11 cellular contexts compared by ENCODE assay signal in the genomic region with DNA sequence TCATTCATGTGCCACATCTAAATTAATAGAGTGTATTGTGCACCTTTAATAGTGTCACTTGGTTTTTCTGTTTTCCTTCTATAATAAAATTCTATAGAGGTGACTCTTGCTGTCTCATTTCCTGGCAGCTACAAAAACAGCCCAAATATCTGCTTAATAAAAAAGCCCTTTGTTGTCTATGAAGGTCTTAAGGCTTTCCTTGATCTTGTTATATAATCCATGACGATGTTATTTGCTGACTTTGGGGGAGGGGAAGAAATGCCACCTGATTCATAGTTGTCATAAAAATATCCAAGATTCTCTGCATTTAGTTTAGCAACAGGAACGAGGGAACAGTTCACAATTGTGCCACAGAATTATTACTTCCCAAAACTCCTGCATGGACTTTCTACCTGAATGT. TPM values are rescaled to one million over a fixed set of nuclear protein-coding genes. Genes with fewer than 3 reads are reported as not detected.
DNase-seq lines count a peak whose midpoint lies in the region; ATAC-seq and TF ChIP-seq lines count a peak whose summit lies in the region.
"Had no signal": no experiment of that assay in that cellular context is flagged by ENCODE, and none has a peak within 500 bp of the region (broad histone marks: within the 10 kb centered on the region; RNA-seq: fewer than 3 reads in every experiment).

No MANE protein-coding gene starts in this region.

- TF ChIP-seq POLR2A in esophagus squamous epithelium (IDR thresholded peaks at IDR 0.05), result no peak

- H3K27ac ChIP-seq in esophagus squamous epithelium, result peak overlapping the region in 3 of 4 donors; percentile 50 to 86 (median 86)

- no peak for ATAC-seq in HG02678 (IDR thresholded peaks at IDR 0.05; ENCODE audit: unreplicated experiment)

- peaks cover 4 to 79% (median 19%) of the 10 kb centered on the region in 3 donors for H3K4me1 ChIP-seq in esophagus squamous epithelium

- DNase-seq in ELR (ENCODE audit: low read depth) (peak; percentile 86), RKO (ENCODE audit: low spot score) (peak; percentile 78), esophagus squamous epithelium (lab: John Stamatoyannopoulos, UW) (no peak), retinal pigment epithelial cell (ENCODE audit: low read depth) (peak; percentile 83), GM19238 (ENCODE audit: insufficient read length, low spot score) (no peak), DMS53 (lab: John Stamatoyannopoulos, UW) (no peak)
- DNase-seq in stimulated activated CD4-positive, alpha-beta T cell treated with anti-CD3 and anti-CD28 coated beads, Interleukin-4, amount 100 ng/mL, for 24 hours, result no peak
- DNase-seq: DMS 273 treated with DMSO at 0.1 percent for 48 hours, NCI-H1092 treated with DMSO at 0.1 percent for 48 hours, upper lobe of left lung had no signal

- H3K9me3 ChIP-seq in esophagus squamous epithelium, result no peaks in the 10 kb centered on the region
- H3K9me3 ChIP-seq: upper lobe of left lung had no signal

- H3K36me3 ChIP-seq in esophagus squamous epithelium, result peaks cover 0 to 8% (median 0%) of the 10 kb centered on the region in 3 donors
- H3K36me3 ChIP-seq: upper lobe of left lung had no signal

- TF ChIP-seq CTCF in esophagus squamous epithelium (IDR thresholded peaks at IDR 0.05), result no peak
- TF ChIP-seq CTCF in retinal pigment epithelial cell (conservative IDR thresholded peaks at IDR 0.05; ENCODE audit: low read depth, low read length), result no peak

- 8 to 24% methylated on average over 2 of the region's 2 CpGs for WGBS in esophagus squamous epithelium, 2 donors

- intact Hi-C loops in esophagus squamous epithelium (cut with DNase I), result no loop called here

- H3K4me3 ChIP-seq in esophagus squamous epithelium, result no peak overlapping the region
- peak overlapping the region; percentile 59 for H3K4me3 ChIP-seq in retinal pigment epithelial cell (ENCODE audit: low read length)
- H3K4me3 ChIP-seq: upper lobe of left lung had no signal

- no peaks in the 10 kb centered on the region for H3K27me3 ChIP-seq in esophagus squamous epithelium
- H3K27me3 ChIP-seq: upper lobe of left lung had no signal

RNA-seq across cellular contexts. Expression of a gene that starts 31.3 kb away (rescaled TPM):
- 10 to 100 TPM; 33.2 to 51.6 (median 44.8) TPM for total RNA-seq in esophagus squamous epithelium

Comparison
In these comparisons a context has a peak if more than half of its experiments do, and no peak if none do; other contexts are left out.
1. DNase-seq: peak in ELR (single experiment), RKO (single experiment) and retinal pigment epithelial cell (single experiment); none in esophagus squamous epithelium (single experiment), GM19238 (single experiment), stimulated activated CD4-positive, alpha-beta T cell treated with anti-CD3 and anti-CD28 coated beads, Interleukin-4, amount 100 ng/mL, for 24 hours (single experiment) and DMS53 (single experiment).